Comparison of ENCODE assay signal across 19 cellular contexts in genomic region chr17:43759836-43760235, GRCh38. TPM values are rescaled to one million over a fixed set of nuclear protein-coding genes. Genes with fewer than 3 reads are reported as not detected.
A peak's percentile ranks its signal among the peaks of the same experiment; 100 is the strongest.
DNase-seq lines count a peak whose midpoint lies in the region; ATAC-seq, FAIRE-seq and TF ChIP-seq lines count a peak whose summit lies in the region.
"Had no signal": no experiment of that assay in that cellular context is flagged by ENCODE, and none has a peak within 500 bp of the region (broad histone marks: within the 10 kb centered on the region; RNA-seq: fewer than 3 reads in every experiment).

No MANE protein-coding gene starts in this region.

- H3K36me3 ChIP-seq in HUES64 (ENCODE audit: insufficient read depth, low read length) = no peaks in the 10 kb centered on the region
- H3K36me3 ChIP-seq in GM12878 (ENCODE audit: control insufficient read depth in 2 of 2, insufficient read depth in 2 of 2, low read length in 1 of 2) = no peaks in the 10 kb centered on the region
- H3K36me3 ChIP-seq in iPS-20b (ENCODE audit: insufficient read depth, low read depth, low read length) = no peaks in the 10 kb centered on the region
- no peaks in the 10 kb centered on the region for H3K36me3 ChIP-seq in sigmoid colon
- H3K36me3 ChIP-seq: pancreas, tibial artery had no signal

- H2AFZ ChIP-seq in GM12878 (ENCODE audit: control insufficient read depth, low read depth, low read length) = no peak overlapping the region
- H2AFZ ChIP-seq: GM23248 had no signal

- peaks cover 16% of the 10 kb centered on the region for H3K27me3 Mint-ChIP-seq in chondrocyte (ENCODE audit: low read depth)

- POLR2A ChIA-PET in GM12878 (lab: Charles Lee) = no interaction called here

- CTCF ChIA-PET in GM12878 (lab: Yijun Ruan, JAX) = interaction anchor here (0.6 to 14.6 kb wide), 19 partner anchors 7 to 446 kb away, joined by 3 to 515 read pairs (median 6); no protein-coding TSS in a partner anchor

- H3K4me2 ChIP-seq in GM12878 (ENCODE audit: control insufficient read depth, insufficient read depth) = no peak overlapping the region

- FAIRE-seq in GM12878 (lab: Jason Lieb, UNC) = peak; percentile 7

- H3K9ac ChIP-seq in HUES64 (ENCODE audit: low read depth, low read length) (no peak overlapping the region), GM12878 (ENCODE audit: control insufficient read depth, insufficient read depth, low read length) (no peak overlapping the region), iPS-20b (ENCODE audit: low read depth, low read length) (peak overlapping the region; percentile 52; the same call in 1 of the 2 replicates)
- H3K9ac ChIP-seq: GM23248 had no signal

- no peak for TF ChIP-seq RAD21 in GM12878 (IDR thresholded peaks at IDR 0.05; ENCODE audit: insufficient read depth, low read depth, low read length)

- in situ Hi-C loops in GM12878 (cut with MboI) = loop anchor here (5.0 kb wide), 2 partner anchors 63 to 183 kb away; no protein-coding TSS in a partner anchor

- peaks cover 11% of the 10 kb centered on the region for H3K4me1 Mint-ChIP-seq in chondrocyte (ENCODE audit: low read depth)
- H3K4me1 Mint-ChIP-seq: activated B cell treated with CpG ODN at 0.5 μM for 24 hours; CD4-positive, CD25-positive, alpha-beta regulatory T cell had no signal

- no peak overlapping the region for H3K27ac Mint-ChIP-seq in chondrocyte (ENCODE audit: unreplicated experiment)
- H3K27ac Mint-ChIP-seq: activated B cell treated with CpG ODN at 0.5 μM for 24 hours; activated naive CD4-positive, alpha-beta T cell treated with anti-CD3 and anti-CD28 coated beads, Interleukin-2, amount 50 U/mL, for 72 hours; activated T-helper 1 cell treated with anti-CD3 and anti-CD28 coated beads, Interleukin-12 subunit alpha, Interleukin-12 subunit beta, Interleukin-2, Interleukin-4 antibody, amounts not matched to agents 30 ng/mL and 10 ng/mL and 1 ng/mL, durations not matched to agents 14 hours and 24 hours and 36 hours; CD4-positive, CD25-positive, alpha-beta regulatory T cell; naive thymus-derived CD8-positive, alpha-beta T cell; stimulated activated naive CD8-positive, alpha-beta T cell treated with anti-CD3 and anti-CD28 coated beads, Interleukin-15, Interleukin-2, amounts not matched to agents 100 ng/mL and 50 ng/mL, for 24 hours had no signal

- H3K79me2 ChIP-seq in GM12878 (ENCODE audit: control insufficient read depth, insufficient read depth, low read length) = no peaks in the 10 kb centered on the region

- H3K9me3 Mint-ChIP-seq in chondrocyte (ENCODE audit: low read depth) = no peaks in the 10 kb centered on the region
- H3K9me3 Mint-ChIP-seq: activated B cell treated with CpG ODN at 0.5 μM for 24 hours; activated naive CD4-positive, alpha-beta T cell treated with anti-CD3 and anti-CD28 coated beads, Interleukin-2, amount 50 U/mL, for 72 hours; activated T-helper 1 cell treated with anti-CD3 and anti-CD28 coated beads, Interleukin-12 subunit alpha, Interleukin-12 subunit beta, Interleukin-2, Interleukin-4 antibody, amounts not matched to agents 30 ng/mL and 10 ng/mL and 1 ng/mL, durations not matched to agents 14 hours and 24 hours and 36 hours; CD4-positive, CD25-positive, alpha-beta regulatory T cell; naive thymus-derived CD8-positive, alpha-beta T cell; stimulated activated naive CD8-positive, alpha-beta T cell treated with anti-CD3 and anti-CD28 coated beads, Interleukin-15, Interleukin-2, amounts not matched to agents 100 ng/mL and 50 ng/mL, for 24 hours had no signal

- peaks cover 29% of the 10 kb centered on the region for H3K27me3 ChIP-seq in HUES64 (ENCODE audit: insufficient read depth, low read length)
- H3K27me3 ChIP-seq in GM12878 (replicated peaks in 1 of 2; ENCODE audit: control insufficient read depth in 2 of 2, insufficient read depth in 2 of 2, low read length in 1 of 2) = peaks cover 5 to 6% of the 10 kb centered on the region in 2 experiments
- peaks cover 34% of the 10 kb centered on the region for H3K27me3 ChIP-seq in iPS-20b (ENCODE audit: insufficient read depth, low read length)
- peaks cover 9 to 31% (median 24%) of the 10 kb centered on the region in 3 donors for H3K27me3 ChIP-seq in sigmoid colon
- H3K27me3 ChIP-seq: tibial artery had no signal

- no peak overlapping the region for H3K27ac ChIP-seq in HUES64 (ENCODE audit: low read depth, low read length)
- no peak overlapping the region for H3K27ac ChIP-seq in GM12878 (ENCODE audit: control insufficient read depth, insufficient read depth)
- peak overlapping the region; percentile 1 for H3K27ac ChIP-seq in iPS-20b (ENCODE audit: low read length)
- H3K27ac ChIP-seq in sigmoid colon = no peak overlapping the region
- H3K27ac ChIP-seq: GM23248, heart left ventricle, pancreas had no signal

- WGBS in HUES64 = 47% methylated on average over 7 of the region's 7 CpGs
- 39% methylated on average over 6 of the region's 7 CpGs for WGBS in GM12878 (ENCODE audit: insufficient coverage, insufficient replicate concordance, low lambda C conversion rate, missing lambda C conversion rate)
- WGBS in sigmoid colon, 2 donors = 64 to 73% methylated on average over 7 of the region's 7 CpGs

- intact Hi-C loops in GM12878 (cut with micrococcal nuclease; ENCODE audit: unreplicated experiment) (loop anchor here (1.0 to 5.0 kb wide), 3 partner anchors 66 to 368 kb away; no protein-coding TSS in a partner anchor), sigmoid colon (cut with DNase I) (loop anchor here (1.0 to 5.0 kb wide), 3 partner anchors 66 to 183 kb away; partner anchors contain the start of gene CD300LG), left colon (cut with DNase I, micrococcal nuclease) (loop anchor here (5.0 to 10.0 kb wide), 2 partner anchors 63 to 185 kb away; no protein-coding TSS in a partner anchor)

- H3K9me3 ChIP-seq in HUES64 (ENCODE audit: insufficient read depth, low read depth, low read length) (no peaks in the 10 kb centered on the region), GM12878 (replicated peaks; ENCODE audit: control insufficient read depth, insufficient read depth, low read length) (no peaks in the 10 kb centered on the region), iPS-20b (ENCODE audit: insufficient read depth, low read depth, low read length) (no peaks in the 10 kb centered on the region), sigmoid colon (no peaks in the 10 kb centered on the region)
- H3K9me3 ChIP-seq: heart left ventricle, pancreas, tibial artery had no signal

- TF ChIP-seq POLR2A in GM12878 (IDR thresholded peaks at IDR 0.05; ENCODE audit: low read depth, low read length) = no peak
- TF ChIP-seq POLR2A in sigmoid colon (IDR thresholded peaks at IDR 0.05) = no peak

- DNase-seq in GM12878 (ENCODE audit: low read depth, low spot score) = no peak
- DNase-seq in sigmoid colon = peak; percentile 25
- no peak for DNase-seq in chondrocyte (ENCODE audit: low spot score)
- no peak for DNase-seq in left colon
- DNase-seq in NCI-H2171 (lab: John Stamatoyannopoulos, UW) = no peak

- ATAC-seq in GM12878 = no peak
- ATAC-seq in left colon = no peak

- H3K4me3 Mint-ChIP-seq in chondrocyte (ENCODE audit: unreplicated experiment) = no peak overlapping the region
- H3K4me3 Mint-ChIP-seq: activated B cell treated with CpG ODN at 0.5 μM for 24 hours; activated T-helper 1 cell treated with anti-CD3 and anti-CD28 coated beads, Interleukin-12 subunit alpha, Interleukin-12 subunit beta, Interleukin-2, Interleukin-4 antibody, amounts not matched to agents 30 ng/mL and 10 ng/mL and 1 ng/mL, durations not matched to agents 14 hours and 24 hours and 36 hours; CD4-positive, CD25-positive, alpha-beta regulatory T cell; naive thymus-derived CD8-positive, alpha-beta T cell; stimulated activated naive CD8-positive, alpha-beta T cell treated with anti-CD3 and anti-CD28 coated beads, Interleukin-15, Interleukin-2, amounts not matched to agents 100 ng/mL and 50 ng/mL, for 24 hours had no signal

- H3K4me1 ChIP-seq in HUES64 (ENCODE audit: insufficient read depth, low read length) (peaks cover 12% of the 10 kb centered on the region), GM12878 (ENCODE audit: control insufficient read depth, insufficient read depth, low read length) (no peaks in the 10 kb centered on the region), iPS-20b (ENCODE audit: insufficient read depth, low read length) (peaks cover 13% of the 10 kb centered on the region), sigmoid colon (peaks cover 0 to 14% (median 14%) of the 10 kb centered on the region in 4 donors)
- H3K4me1 ChIP-seq: pancreas had no signal

- H3K4me3 ChIP-seq in HUES64 (ENCODE audit: low read length) (peak overlapping the region; percentile 19; the same call in 1 of the 2 replicates), GM12878 (no peak overlapping the region), iPS-20b (ENCODE audit: low read length) (peak overlapping the region; percentile 55; the same call in 1 of the 2 replicates), sigmoid colon (no peak overlapping the region)
- H3K4me3 ChIP-seq: GM23248, heart left ventricle, pancreas, tibial artery had no signal

- no peaks in the 10 kb centered on the region for H3K36me3 Mint-ChIP-seq in chondrocyte (ENCODE audit: low read depth)
- H3K36me3 Mint-ChIP-seq: activated naive CD4-positive, alpha-beta T cell treated with anti-CD3 and anti-CD28 coated beads, Interleukin-2, amount 50 U/mL, for 72 hours; CD4-positive, CD25-positive, alpha-beta regulatory T cell; naive thymus-derived CD8-positive, alpha-beta T cell had no signal

- TF ChIP-seq CTCF in GM12878 (IDR thresholded peaks at IDR 0.05 in 2 of 3, conservative IDR thresholded peaks at IDR 0.05 in 1 of 3; ENCODE audit: control insufficient read depth in 2 of 3, extremely low read depth in 1 of 3, insufficient read depth in 1 of 3, low read depth in 3 of 3, low read length in 3 of 3) = no peak
- no peak for TF ChIP-seq CTCF in sigmoid colon (IDR thresholded peaks at IDR 0.05)
- TF ChIP-seq CTCF in chondrocyte (IDR thresholded peaks at IDR 0.05) = no peak

- H4K20me1 ChIP-seq in GM12878 (ENCODE audit: control insufficient read depth, insufficient read depth) = no peaks in the 10 kb centered on the region

- no peak for TF ChIP-seq EP300 in GM12878 (IDR thresholded peaks at IDR 0.05; ENCODE audit: borderline replicate concordance in 1 of 2, control insufficient read depth in 1 of 2, low read depth in 2 of 2, low read length in 2 of 2)
- TF ChIP-seq EP300 in sigmoid colon (IDR thresholded peaks at IDR 0.05) = no peak

- no TSS peak for BruUV-seq in GM12878 (replicated peaks; lab: Mats Ljungman, UMichigan)

- SMC1A ChIA-PET in GM12878 (lab: Charles Lee; ENCODE audit: uncharacterized antibody, unreplicated experiment) = interaction anchor here (1.1 to 7.4 kb wide), 6 partner anchors 63 to 186 kb away, joined by 3 to 171 read pairs (median 5); no protein-coding TSS in a partner anchor

- RAD21 ChIA-PET in GM12878 (lab: Charles Lee; ENCODE audit: unreplicated experiment) = interaction anchor here (0.8 to 11.0 kb wide), 7 partner anchors 10 to 291 kb away, joined by 3 to 171 read pairs (median 6); no protein-coding TSS in a partner anchor

RNA-seq across cellular contexts. Expression of gene SOST, which starts 1.2 kb away (rescaled TPM):
- polyA plus RNA-seq in HUES64 (2013, experiment 1 of 2) = 0.50 TPM
- 0.63 TPM for polyA plus RNA-seq in HUES64 (2013, experiment 2 of 2)
- not detected in 2 replicates for total RNA-seq in GM12878 (2013; cell fraction: nucleolus; rRNA removed)
- total RNA-seq in GM12878 (2014; rRNA removed) (not detected in 2 replicates), GM12878 (2014; rRNA removed; fragmentation: Illumina TruSeq; extraction: Trizol) (not detected in 2 replicates), GM12878 (2021) (not detected in 2 replicates), sigmoid colon (not detected), chondrocyte (not detected in 3 replicates), left colon (not detected)
- polyA plus RNA-seq in GM12878 (2011; ENCODE audit: low read depth) = not detected
- polyA plus RNA-seq in GM12878 (2011; rRNA removed) (not detected in 2 replicates), GM12878 (2014; fragmentation: Illumina TruSeq; extraction: Trizol) (not detected in 2 replicates), GM12878 (2014; fragmentation: Nextera tagmentation; extraction: Ambion mirVana) (not detected), GM12878 (2014; rRNA removed) (not detected in 2 replicates), GM12878 (2016; fragmentation: Nextera tagmentation; extraction: Ambion mirVana) (not detected), sigmoid colon (not detected)
- not detected in 2 replicates for polyA plus RNA-seq in GM12878 (2011; cell fraction: cytosol; rRNA removed)
- polyA plus RNA-seq in GM12878 (2011; cell fraction: nucleus; rRNA removed) = not detected in 2 replicates
- not detected in 2 replicates for polyA plus RNA-seq in GM12878 (2012)
- polyA minus RNA-seq in GM12878 (2011; rRNA and poly(A)+ RNA removed) = not detected in 2 replicates
- polyA minus RNA-seq in GM12878 (2011; cell fraction: cytosol; rRNA and poly(A)+ RNA removed) = not detected in 2 replicates
- not detected in 2 replicates for polyA minus RNA-seq in GM12878 (2011; cell fraction: nucleus; rRNA and poly(A)+ RNA removed)
- total RNA-seq: activated B cell treated with CpG ODN at 0.5 μM for 24 hours; activated naive CD4-positive, alpha-beta T cell treated with anti-CD3 and anti-CD28 coated beads, Interleukin-2, amount 50 U/mL, for 72 hours; activated T-helper 1 cell treated with anti-CD3 and anti-CD28 coated beads, Interleukin-12 subunit alpha, Interleukin-12 subunit beta, Interleukin-2, Interleukin-4 antibody, amounts not matched to agents 30 ng/mL and 10 ng/mL and 1 ng/mL, durations not matched to agents 14 hours and 24 hours and 36 hours; CD4-positive, CD25-positive, alpha-beta regulatory T cell; dermis blood vessel endothelial cell; GM23248; heart left ventricle; LHCN-M2; naive thymus-derived CD8-positive, alpha-beta T cell; pancreas had no signal
- polyA plus RNA-seq: CD4-positive, CD25-positive, alpha-beta regulatory T cell; GM23248; heart left ventricle; naive thymus-derived CD8-positive, alpha-beta T cell; pancreas had no signal

RNA-seq across cellular contexts. Expression of gene DUSP3, which starts 18.9 kb away (rescaled TPM):
- polyA plus RNA-seq in HUES64 (2013, experiment 1 of 2) = 12.8 TPM
- 14.3 TPM for polyA plus RNA-seq in HUES64 (2013, experiment 2 of 2)
- 24.3 and 30.1 TPM in 2 replicates for total RNA-seq in GM12878 (2013; cell fraction: nucleolus; rRNA removed)
- total RNA-seq in GM12878 (2014; rRNA removed) (4.1 and 4.8 TPM in 2 replicates), GM12878 (2014; rRNA removed; fragmentation: Illumina TruSeq; extraction: Trizol) (4.0 and 4.1 TPM in 2 replicates), GM12878 (2021) (4.6 and 5.3 TPM in 2 replicates), sigmoid colon (100 to 1,000 TPM in 3 of 4 donors, 10 to 100 TPM in 1; 70.4 to 140 (median 120) TPM), chondrocyte (39.4 to 60.2 TPM (median 57.7 TPM) in 3 replicates), left colon (10 to 100 TPM; 47.3 to 85.2 TPM)
- 5.4 TPM for polyA plus RNA-seq in GM12878 (2011; ENCODE audit: low read depth)
- polyA plus RNA-seq in GM12878 (2011; rRNA removed) (12.1 and 14.7 TPM in 2 replicates), GM12878 (2014; fragmentation: Illumina TruSeq; extraction: Trizol) (3.7 and 4.6 TPM in 2 replicates), GM12878 (2014; fragmentation: Nextera tagmentation; extraction: Ambion mirVana) (1 to 10 TPM; 1.5 to 2.1 TPM), GM12878 (2014; rRNA removed) (3.5 and 4.2 TPM in 2 replicates), GM12878 (2016; fragmentation: Nextera tagmentation; extraction: Ambion mirVana) (1 to 10 TPM; 3.0 TPM), sigmoid colon (10 to 100 TPM; 32.3 to 57.1 (median 47.2) TPM)
- polyA plus RNA-seq in GM12878 (2011; cell fraction: cytosol; rRNA removed) = 12.1 and 12.2 TPM in 2 replicates
- polyA plus RNA-seq in GM12878 (2011; cell fraction: nucleus; rRNA removed) = 13.0 and 23.1 TPM in 2 replicates
- 8.2 and 11.0 TPM in 2 replicates for polyA plus RNA-seq in GM12878 (2012)
- polyA minus RNA-seq in GM12878 (2011; rRNA and poly(A)+ RNA removed) = 7.7 and 14.5 TPM in 2 replicates
- polyA minus RNA-seq in GM12878 (2011; cell fraction: cytosol; rRNA and poly(A)+ RNA removed) = 5.2 and 5.6 TPM in 2 replicates
- polyA minus RNA-seq in GM12878 (2011; cell fraction: nucleus; rRNA and poly(A)+ RNA removed) = 5.7 and 8.9 TPM in 2 replicates

RNA-seq across cellular contexts. Expression of gene CFAP97D1, which starts 20.4 kb away (rescaled TPM):
- polyA plus RNA-seq in HUES64 (2013, experiment 1 of 2) = not detected
- not detected for polyA plus RNA-seq in HUES64 (2013, experiment 2 of 2)
- total RNA-seq in GM12878 (2013; cell fraction: nucleolus; rRNA removed) = not detected in 2 replicates
- not detected in 2 replicates for total RNA-seq in GM12878 (2014; rRNA removed)
- total RNA-seq in GM12878 (2014; rRNA removed; fragmentation: Illumina TruSeq; extraction: Trizol) = 0.05 TPM in 1 of 2 replicates, not detected in the other
- not detected in 2 replicates for total RNA-seq in GM12878 (2021)
- polyA plus RNA-seq in GM12878 (2011; ENCODE audit: low read depth) = not detected
- 0.03 TPM in 1 of 2 replicates, not detected in the other for polyA plus RNA-seq in GM12878 (2011; rRNA removed)
- not detected in 2 replicates for polyA plus RNA-seq in GM12878 (2011; cell fraction: cytosol; rRNA removed)
- polyA plus RNA-seq in GM12878 (2011; cell fraction: nucleus; rRNA removed) = not detected in 2 replicates
- polyA plus RNA-seq in GM12878 (2012) = not detected in 2 replicates
- 0.13 TPM in 1 of 2 replicates, not detected in the other for polyA plus RNA-seq in GM12878 (2014; fragmentation: Illumina TruSeq; extraction: Trizol)
- polyA plus RNA-seq in GM12878 (2014; fragmentation: Nextera tagmentation; extraction: Ambion mirVana) = not detected
- not detected in 2 replicates for polyA plus RNA-seq in GM12878 (2014; rRNA removed)
- polyA plus RNA-seq in GM12878 (2016; fragmentation: Nextera tagmentation; extraction: Ambion mirVana) = not detected
- polyA minus RNA-seq in GM12878 (2011; rRNA and poly(A)+ RNA removed) = not detected in 2 replicates
- not detected in 2 replicates for polyA minus RNA-seq in GM12878 (2011; cell fraction: cytosol; rRNA and poly(A)+ RNA removed)
- polyA minus RNA-seq in GM12878 (2011; cell fraction: nucleus; rRNA and poly(A)+ RNA removed) = not detected in 2 replicates
- total RNA-seq in sigmoid colon = not detected
- polyA plus RNA-seq in sigmoid colon = not detected
- not detected in 3 replicates for total RNA-seq in chondrocyte
- total RNA-seq in left colon = not detected
- total RNA-seq: activated B cell treated with CpG ODN at 0.5 μM for 24 hours; activated naive CD4-positive, alpha-beta T cell treated with anti-CD3 and anti-CD28 coated beads, Interleukin-2, amount 50 U/mL, for 72 hours; activated T-helper 1 cell treated with anti-CD3 and anti-CD28 coated beads, Interleukin-12 subunit alpha, Interleukin-12 subunit beta, Interleukin-2, Interleukin-4 antibody, amounts not matched to agents 30 ng/mL and 10 ng/mL and 1 ng/mL, durations not matched to agents 14 hours and 24 hours and 36 hours; CD4-positive, CD25-positive, alpha-beta regulatory T cell; dermis blood vessel endothelial cell; GM23248; naive thymus-derived CD8-positive, alpha-beta T cell had no signal
- polyA plus RNA-seq: CD4-positive, CD25-positive, alpha-beta regulatory T cell; GM23248; heart left ventricle; naive thymus-derived CD8-positive, alpha-beta T cell; pancreas had no signal

Comparison
In these comparisons a context has a peak if more than half of its experiments do, and no peak if none do; other contexts are left out.
1. H3K4me3 ChIP-seq: peak in HUES64 (single experiment) and iPS-20b (single experiment); none in GM12878 (single experiment) and sigmoid colon (0 of 4).